Comparison of ENCODE assay signal across 26 cellular contexts in genomic region chr1:209647212-209647611, GRCh38. TPM values are rescaled to one million over a fixed set of nuclear protein-coding genes. Genes with fewer than 3 reads are reported as not detected.
DNase-seq lines count a peak whose midpoint lies in the region; ATAC-seq, FAIRE-seq and TF ChIP-seq lines count a peak whose summit lies in the region.
"Had no signal": no experiment of that assay in that cellular context is flagged by ENCODE, and none has a peak within 500 bp of the region (broad histone marks: within the 10 kb centered on the region; RNA-seq: fewer than 3 reads in every experiment).

No MANE protein-coding gene starts in this region.

- peak; percentile 64 for FAIRE-seq in K562 (lab: Jason Lieb, UNC)
- no peak for FAIRE-seq in kidney (lab: Jason Lieb, UNC)
- FAIRE-seq: colon, endometrium had no signal

- H3K79me1 ChIP-seq in mesenchymal stem cell (replicated peaks; ENCODE audit: low read length, poor library complexity, severe bottlenecking) = peaks cover 4% of the 10 kb centered on the region

- ATAC-seq in K562 = peak; percentile 45
- ATAC-seq in GM19351 (IDR thresholded peaks at IDR 0.05; ENCODE audit: unreplicated experiment) = no peak
- ATAC-seq: activated naive CD4-positive, alpha-beta T cell treated with anti-CD3 and anti-CD28 coated beads, Interleukin-2, amount 50 U/mL, for 72 hours; activated T-cell treated with anti-CD3 and anti-CD28 coated beads, Interleukin-2, amount 50 U/mL, for 72 hours; body of pancreas; left lobe of liver had no signal

- in situ Hi-C loops in K562 (cut with MboI) = no loop called here

- peak overlapping the region; percentile 59 for H3K4me2 ChIP-seq in K562 (ENCODE audit: insufficient read depth, low read length)
- H3K4me2 ChIP-seq in mesenchymal stem cell (ENCODE audit: low read length, poor library complexity, severe bottlenecking) = no peak overlapping the region

- H3K9ac ChIP-seq in K562 (ENCODE audit: insufficient read depth in 1 of 2, low read depth in 2 of 2, low read length in 2 of 2) (peak overlapping the region in 1 of 2 experiments; percentile 1; a peak in 2 of 4 replicates), mesenchymal stem cell (ENCODE audit: low read length) (no peak overlapping the region), kidney (ENCODE audit: low read length in 2 of 2) (no peak overlapping the region)

- no peak for TF ChIP-seq RAD21 in K562 (CRISPR knock-in tag; conservative IDR thresholded peaks at IDR 0.05 in 1 of 2, IDR thresholded peaks at IDR 0.05 in 1 of 2)

- peaks cover 61% of the 10 kb centered on the region for H3K4me1 Mint-ChIP-seq in CD14-positive monocyte

- H3K27me3 ChIP-seq in K562 (ENCODE audit: control insufficient read depth in 2 of 2, insufficient read depth in 2 of 2, low read length in 2 of 2) (no peaks in the 10 kb centered on the region), mesenchymal stem cell (ENCODE audit: control insufficient read depth in 1 of 2, insufficient read depth in 1 of 2, low read length in 2 of 2) (no peaks in the 10 kb centered on the region)
- H3K27me3 ChIP-seq: body of pancreas, foreskin keratinocyte, vagina had no signal

- POLR2A ChIA-PET in K562 (lab: Yijun Ruan, JAX) = interaction anchor here (0.7 kb wide), 1 partner anchor 30 kb away, joined by 3 read pairs; no protein-coding TSS in a partner anchor

- TF ChIP-seq CTCF in CD14-positive monocyte (IDR thresholded peaks at IDR 0.05) (no peak), K562 (IDR thresholded peaks at IDR 0.05 in 2 of 3, conservative IDR thresholded peaks at IDR 0.05 in 1 of 3; ENCODE audit: insufficient read depth in 2 of 3, low read depth in 1 of 3, low read length in 3 of 3) (no peak), kidney (IDR thresholded peaks at IDR 0.05; ENCODE audit: borderline replicate concordance, extremely low read depth, insufficient read depth) (no peak)

- H2BK12ac ChIP-seq in mesenchymal stem cell (ENCODE audit: low read length in 2 of 2) = peak overlapping the region; percentile 34 to 82

- H3K4ac ChIP-seq in mesenchymal stem cell (ENCODE audit: low read depth in 1 of 2, low read length in 2 of 2) = peak overlapping the region in 1 of 2 experiments; percentile 71

- H3K36me3 Mint-ChIP-seq in CD14-positive monocyte = peaks cover 0 to 11% of the 10 kb centered on the region in 2 donors
- H3K36me3 Mint-ChIP-seq: activated naive CD4-positive, alpha-beta T cell treated with anti-CD3 and anti-CD28 coated beads, Interleukin-2, amount 50 U/mL, for 72 hours had no signal

- H3K14ac ChIP-seq in mesenchymal stem cell (ENCODE audit: low read length in 2 of 2) = peak overlapping the region in 1 of 2 experiments; percentile 26

- H4K8ac ChIP-seq in mesenchymal stem cell (ENCODE audit: low read length) = peak overlapping the region; percentile 52

- CTCF ChIA-PET in K562 (lab: Yijun Ruan, JAX; ENCODE audit: low intra/inter-chr PET ratio) = interaction anchor here (0.6 kb wide), 1 partner anchor 78 kb away, joined by 3 read pairs; no protein-coding TSS in a partner anchor

- WGBS in K562 (ENCODE audit: insufficient coverage, low coverage, missing lambda C conversion rate) = 35% methylated on average over 3 of the region's 3 CpGs
- 62% methylated on average over 3 of the region's 3 CpGs for WGBS in mesenchymal stem cell

- H3K4me1 ChIP-seq in K562 (replicated peaks in 1 of 2; ENCODE audit: control insufficient read depth in 2 of 2, insufficient read depth in 2 of 2, low read length in 2 of 2) (peaks cover 52 to 88% of the 10 kb centered on the region in 2 experiments), mesenchymal stem cell (ENCODE audit: control insufficient read depth, insufficient read depth, low read depth, low read length) (peaks cover 42% of the 10 kb centered on the region), kidney (ENCODE audit: control insufficient read depth in 1 of 2, insufficient read depth in 1 of 2, low read depth in 1 of 2, low read length in 2 of 2) (peaks cover 49 to 52% of the 10 kb centered on the region in 2 donors)

- H4K20me1 ChIP-seq in K562 (replicated peaks; ENCODE audit: control insufficient read depth, insufficient read depth, low read length) = no peaks in the 10 kb centered on the region

- no peaks in the 10 kb centered on the region for H3K79me2 ChIP-seq in K562 (ENCODE audit: control insufficient read depth, insufficient read depth, low read length)

- peak overlapping the region; percentile 65 to 85 for H3K18ac ChIP-seq in mesenchymal stem cell (ENCODE audit: low read depth in 1 of 2, low read length in 2 of 2)

- H2AFZ ChIP-seq in K562 (ENCODE audit: low read depth, low read length) (peak overlapping the region; percentile 87), mesenchymal stem cell (ENCODE audit: low read depth, low read length) (no peak overlapping the region)

- peaks cover 0 to 2% (median 0%) of the 10 kb centered on the region in 7 donors for H3K9me3 Mint-ChIP-seq in CD14-positive monocyte
- H3K9me3 Mint-ChIP-seq: activated naive CD4-positive, alpha-beta T cell treated with anti-CD3 and anti-CD28 coated beads, Interleukin-2, amount 50 U/mL, for 72 hours; activated T-cell treated with anti-CD3 and anti-CD28 coated beads, Interleukin-2, amount 50 U/mL, for 72 hours had no signal

- peak overlapping the region; percentile 11 for H2BK120ac ChIP-seq in mesenchymal stem cell (ENCODE audit: low read depth, low read length)

- H3K27me3 Mint-ChIP-seq in CD14-positive monocyte (ENCODE audit: low read depth in 3 of 3) = peaks cover 20 to 33% (median 29%) of the 10 kb centered on the region in 3 donors

- no peak overlapping the region for H2BK5ac ChIP-seq in mesenchymal stem cell (ENCODE audit: low read depth, low read length, poor library complexity, severe bottlenecking)

- peak overlapping the region in 1 of 2 donors; percentile 52 for H3K4me3 Mint-ChIP-seq in CD14-positive monocyte
- H3K4me3 Mint-ChIP-seq: activated T-cell treated with anti-CD3 and anti-CD28 coated beads, Interleukin-2, amount 50 U/mL, for 72 hours had no signal

- no peak for TF ChIP-seq POLR2A in K562 (conservative IDR thresholded peaks at IDR 0.05)

- no peaks in the 10 kb centered on the region for H3K9me1 ChIP-seq in K562 (ENCODE audit: control insufficient read depth, insufficient read depth, low read length)

- peak overlapping the region; percentile 29 for H2AK5ac ChIP-seq in mesenchymal stem cell (ENCODE audit: low read length, severe bottlenecking)

- H3K27ac ChIP-seq in K562 (ENCODE audit: extremely low read depth, low read depth, low read length) = peak overlapping the region; percentile 67; the same call in 2 of the 3 replicates
- no peak overlapping the region for H3K27ac ChIP-seq in mesenchymal stem cell (ENCODE audit: low read length, poor library complexity, severe bottlenecking)
- H3K27ac ChIP-seq in kidney (ENCODE audit: low read depth in 2 of 2, low read length in 2 of 2) = no peak overlapping the region
- H3K27ac ChIP-seq: body of pancreas, foreskin keratinocyte had no signal

- peak; percentile 18; the same call in 1 of the 2 replicates for TF ChIP-seq EP300 in K562 (IDR thresholded peaks at IDR 0.05; ENCODE audit: low read length)

- no TSS peak for BruUV-seq in K562 (replicated peaks; lab: Mats Ljungman, UMichigan)

- H3K36me3 ChIP-seq in K562 (ENCODE audit: control insufficient read depth, insufficient read depth, low read length) (no peaks in the 10 kb centered on the region), mesenchymal stem cell (ENCODE audit: control insufficient read depth in 1 of 2, insufficient read depth in 2 of 2, low read depth in 1 of 2, low read length in 2 of 2) (no peaks in the 10 kb centered on the region), kidney (ENCODE audit: control insufficient read depth in 1 of 2, insufficient read depth in 2 of 2, low read length in 2 of 2) (no peaks in the 10 kb centered on the region)
- H3K36me3 ChIP-seq: vagina had no signal

- H3K4me3 ChIP-seq in K562 (no peak overlapping the region), mesenchymal stem cell (ENCODE audit: insufficient read depth in 1 of 2, low read depth in 1 of 2, low read length in 2 of 2) (peak overlapping the region in 1 of 2 experiments; percentile 7), kidney (ENCODE audit: low read length in 2 of 2) (no peak overlapping the region)
- H3K4me3 ChIP-seq: body of pancreas, vagina had no signal

- no peaks in the 10 kb centered on the region for H3K9me3 ChIP-seq in K562 (replicated peaks; ENCODE audit: control insufficient read depth, insufficient read depth, low read depth, low read length)
- no peaks in the 10 kb centered on the region for H3K9me3 ChIP-seq in mesenchymal stem cell (ENCODE audit: control insufficient read depth, low read length)
- no peaks in the 10 kb centered on the region for H3K9me3 ChIP-seq in kidney (ENCODE audit: control insufficient read depth in 1 of 2, low read length in 2 of 2)
- H3K9me3 ChIP-seq: body of pancreas, vagina had no signal

- peak overlapping the region in 6 of 7 donors; percentile 20 to 88 (median 56) for H3K27ac Mint-ChIP-seq in CD14-positive monocyte
- H3K27ac Mint-ChIP-seq: activated naive CD4-positive, alpha-beta T cell treated with anti-CD3 and anti-CD28 coated beads, Interleukin-2, amount 50 U/mL, for 72 hours had no signal

- intact Hi-C loops in CD14-positive monocyte (cut with micrococcal nuclease) (loop anchor here (5.0 kb wide), 1 partner anchor 45 kb away; no protein-coding TSS in a partner anchor), K562 (cut with micrococcal nuclease) (loop anchor here (1.0 to 2.0 kb wide), 2 partner anchors 28 to 101 kb away; partner anchors contain the start of gene G0S2), kidney (cut with DNase I) (no loop called here)

- peak overlapping the region; percentile 81 for H4K91ac ChIP-seq in mesenchymal stem cell (ENCODE audit: low read length)

- DNase-seq in CD14-positive monocyte (ENCODE audit: low spot score) (no peak), M059J (ENCODE audit: low read depth) (peak; percentile 57), K562 (ENCODE audit: extremely low read depth in 1 of 4, low spot score in 3 of 4) (peak in 2 of 4 experiments; percentile 65 to 75), mesenchymal stem cell (no peak), NCI-H187 treated with DMSO at 0.1 percent for 48 hours (lab: John Stamatoyannopoulos, UW) (no peak), kidney (no peak), SW 1271 (lab: John Stamatoyannopoulos, UW) (no peak)
- DNase-seq: activated CD4-positive, alpha-beta T cell treated with anti-CD3 and anti-CD28 coated beads for 1 hour; activated T-cell treated with anti-CD3 and anti-CD28 coated beads, Interleukin-2, amount 50 U/mL, for 72 hours; body of pancreas; NCI-H1436; NCI-H2171 treated with DMSO at 0.1 percent for 48 hours; NCI-H748 treated with DMSO at 0.1 percent for 48 hours; stimulated activated CD4-positive, alpha-beta T cell treated with anti-CD3 and anti-CD28 coated beads, Interleukin-12 subunit alpha, Interleukin-12 subunit beta, amount 100 ng/mL, for 4 hours; T1000 had no signal

- no peak overlapping the region for H2BK15ac ChIP-seq in mesenchymal stem cell (ENCODE audit: low read depth, poor library complexity, severe bottlenecking)

- no peak overlapping the region for H3K23ac ChIP-seq in mesenchymal stem cell (ENCODE audit: low read length in 2 of 2)

RNA-seq across cellular contexts. Expression of gene LAMB3, which starts 5.0 kb away (rescaled TPM):
- polyA plus RNA-seq in CD14-positive monocyte = under 1 TPM; 0.30 to 0.67 TPM
- total RNA-seq in M059J (2014; rRNA removed; shearing (Covaris generic)) = 31.5 and 62.2 TPM in 2 replicates
- total RNA-seq in K562 (2011; cell fraction: chromatin; rRNA removed; ENCODE audit: low replicate concordance) = 1.1 and 1.9 TPM in 2 replicates
- total RNA-seq in K562 (2011; cell fraction: nucleolus; rRNA removed) = 1.8 and 2.0 TPM in 2 replicates
- 1.2 TPM in 2 replicates for total RNA-seq in K562 (2011; cell fraction: nucleoplasm; rRNA removed)
- 0.91 and 1.0 TPM in 2 replicates for total RNA-seq in K562 (2014; rRNA removed)
- total RNA-seq in K562 (2014; rRNA removed; fragmentation: Illumina TruSeq; extraction: Trizol) = 0.61 and 1.3 TPM in 2 replicates
- 0.91 and 0.94 TPM in 2 replicates for total RNA-seq in K562 (2015; rRNA removed; fragmentation: Illumina TruSeq; extraction: Trizol)
- total RNA-seq in K562 (2021) = 1.3 and 1.9 TPM in 2 replicates
- 0.42 and 0.72 TPM in 2 replicates for polyA plus RNA-seq in K562 (2011; rRNA removed)
- polyA plus RNA-seq in K562 (2011; cell fraction: cytosol; rRNA removed) = 0.86 and 1.2 TPM in 2 replicates
- polyA plus RNA-seq in K562 (2011; cell fraction: nucleus; rRNA removed) = 0.73 and 1.2 TPM in 2 replicates
- polyA plus RNA-seq in K562 (2012) = 2.0 and 6.6 TPM in 2 replicates
- polyA plus RNA-seq in K562 (2014; fragmentation: Illumina TruSeq; extraction: Trizol) = 0.67 and 0.97 TPM in 2 replicates
- under 1 TPM; 0.08 to 0.21 TPM for polyA plus RNA-seq in K562 (2014; fragmentation: Nextera tagmentation; extraction: Ambion mirVana)
- polyA plus RNA-seq in K562 (2014; rRNA removed) = 1.0 and 3.1 TPM in 2 replicates
- polyA minus RNA-seq in K562 (2011; rRNA and poly(A)+ RNA removed) = 0.18 and 0.87 TPM in 2 replicates
- 1.0 and 5.0 TPM in 2 replicates for polyA minus RNA-seq in K562 (2011; cell fraction: cytosol; rRNA and poly(A)+ RNA removed)
- 0.81 and 1.4 TPM in 2 replicates for polyA minus RNA-seq in K562 (2011; cell fraction: nucleus; rRNA and poly(A)+ RNA removed)
- polyA plus RNA-seq in mesenchymal stem cell (2013, experiment 1 of 2) = 8.7 TPM
- polyA plus RNA-seq in mesenchymal stem cell (2013, experiment 2 of 2) = 8.5 TPM
- total RNA-seq in kidney = 59.7 TPM
- polyA plus RNA-seq in kidney (ENCODE audit: insufficient read depth, low read depth, low replicate concordance) = 2.5 TPM

RNA-seq across cellular contexts. Expression of gene G0S2, which starts 28.0 kb away (rescaled TPM):
- polyA plus RNA-seq in CD14-positive monocyte (100 to 1,000 TPM; 176 to 373 TPM), K562 (2011; rRNA removed) (0.18 and 0.30 TPM in 2 replicates), K562 (2014; fragmentation: Illumina TruSeq; extraction: Trizol) (11.7 and 24.0 TPM in 2 replicates), K562 (2014; fragmentation: Nextera tagmentation; extraction: Ambion mirVana) (1 to 10 TPM; 4.9 to 8.9 TPM), K562 (2014; rRNA removed) (65.6 and 70.4 TPM in 2 replicates), kidney (ENCODE audit: insufficient read depth, low read depth, low replicate concordance) (103 TPM)
- total RNA-seq in M059J (2014; rRNA removed; shearing (Covaris generic)) = 267 and 322 TPM in 2 replicates
- total RNA-seq in K562 (2011; cell fraction: chromatin; rRNA removed; ENCODE audit: low replicate concordance) = not detected in 2 replicates
- 0.50 and 0.79 TPM in 2 replicates for total RNA-seq in K562 (2011; cell fraction: nucleolus; rRNA removed)
- total RNA-seq in K562 (2011; cell fraction: nucleoplasm; rRNA removed) = 0.66 TPM in 1 of 2 replicates, not detected in the other
- total RNA-seq in K562 (2014; rRNA removed) (60.4 and 79.0 TPM in 2 replicates), K562 (2014; rRNA removed; fragmentation: Illumina TruSeq; extraction: Trizol) (10.6 and 11.4 TPM in 2 replicates), K562 (2015; rRNA removed; fragmentation: Illumina TruSeq; extraction: Trizol) (4.2 and 5.6 TPM in 2 replicates), K562 (2021) (37.4 and 39.5 TPM in 2 replicates), kidney (15.5 TPM)
- polyA plus RNA-seq in K562 (2011; cell fraction: cytosol; rRNA removed) = 0.13 and 0.39 TPM in 2 replicates
- polyA plus RNA-seq in K562 (2011; cell fraction: nucleus; rRNA removed) = 0.18 TPM in 1 of 2 replicates, not detected in the other
- polyA plus RNA-seq in K562 (2012) = 21.3 and 213 TPM in 2 replicates
- polyA minus RNA-seq in K562 (2011; rRNA and poly(A)+ RNA removed) = not detected in 2 replicates
- not detected in 2 replicates for polyA minus RNA-seq in K562 (2011; cell fraction: cytosol; rRNA and poly(A)+ RNA removed)
- polyA minus RNA-seq in K562 (2011; cell fraction: nucleus; rRNA and poly(A)+ RNA removed) = not detected in 2 replicates
- polyA plus RNA-seq in mesenchymal stem cell (2013, experiment 1 of 2) = 81.8 TPM
- polyA plus RNA-seq in mesenchymal stem cell (2013, experiment 2 of 2) = 81.6 TPM
- total RNA-seq: OCI-LY7 had no signal

RNA-seq across cellular contexts. Expression of gene HSD11B1, which starts 57.4 kb away (rescaled TPM):
- polyA plus RNA-seq in CD14-positive monocyte = not detected
- total RNA-seq in M059J (2014; rRNA removed; shearing (Covaris generic)) = 1.9 and 4.3 TPM in 2 replicates
- total RNA-seq in K562 (2011; cell fraction: chromatin; rRNA removed; ENCODE audit: low replicate concordance) = not detected in 2 replicates
- not detected in 2 replicates for total RNA-seq in K562 (2011; cell fraction: nucleolus; rRNA removed)
- not detected in 2 replicates for total RNA-seq in K562 (2011; cell fraction: nucleoplasm; rRNA removed)
- total RNA-seq in K562 (2014; rRNA removed) = not detected in 2 replicates
- total RNA-seq in K562 (2014; rRNA removed; fragmentation: Illumina TruSeq; extraction: Trizol) = not detected in 2 replicates
- not detected in 2 replicates for total RNA-seq in K562 (2015; rRNA removed; fragmentation: Illumina TruSeq; extraction: Trizol)
- 0.16 TPM in 1 of 2 replicates, not detected in the other for total RNA-seq in K562 (2021)
- polyA plus RNA-seq in K562 (2011; rRNA removed) = not detected in 2 replicates
- polyA plus RNA-seq in K562 (2011; cell fraction: cytosol; rRNA removed) = not detected in 2 replicates
- not detected in 2 replicates for polyA plus RNA-seq in K562 (2011; cell fraction: nucleus; rRNA removed)
- polyA plus RNA-seq in K562 (2012) = 0.17 and 2.6 TPM in 2 replicates
- not detected in 2 replicates for polyA plus RNA-seq in K562 (2014; fragmentation: Illumina TruSeq; extraction: Trizol)
- under 1 TPM in 1 of 2 experiments, not detected in 1; 0.04 TPM for polyA plus RNA-seq in K562 (2014; fragmentation: Nextera tagmentation; extraction: Ambion mirVana)
- polyA plus RNA-seq in K562 (2014; rRNA removed) = not detected in 2 replicates
- not detected in 2 replicates for polyA minus RNA-seq in K562 (2011; rRNA and poly(A)+ RNA removed)
- polyA minus RNA-seq in K562 (2011; cell fraction: cytosol; rRNA and poly(A)+ RNA removed) = not detected in 2 replicates
- not detected in 2 replicates for polyA minus RNA-seq in K562 (2011; cell fraction: nucleus; rRNA and poly(A)+ RNA removed)
- 7.2 TPM for polyA plus RNA-seq in mesenchymal stem cell (2013, experiment 1 of 2)
- 6.9 TPM for polyA plus RNA-seq in mesenchymal stem cell (2013, experiment 2 of 2)
- total RNA-seq in kidney = 1.8 TPM
- polyA plus RNA-seq in kidney (ENCODE audit: insufficient read depth, low read depth, low replicate concordance) = 5.5 TPM
- total RNA-seq: H4, HT-29, OCI-LY7, SK-MEL-5 had no signal

Comparison
In these comparisons a context has a peak if more than half of its experiments do, and no peak if none do; other contexts are left out.
1. RNA of gene LAMB3, which starts 5.0 kb away (total RNA-seq): 31.5 to 62.2 TPM in M059J and 59.7 TPM in kidney (single experiment); 0.61 to 2.0 TPM in K562; every median in the first group is over 10 times any median in the second.